ENCODE assay signal across 19 cellular contexts in the genomic region with DNA sequence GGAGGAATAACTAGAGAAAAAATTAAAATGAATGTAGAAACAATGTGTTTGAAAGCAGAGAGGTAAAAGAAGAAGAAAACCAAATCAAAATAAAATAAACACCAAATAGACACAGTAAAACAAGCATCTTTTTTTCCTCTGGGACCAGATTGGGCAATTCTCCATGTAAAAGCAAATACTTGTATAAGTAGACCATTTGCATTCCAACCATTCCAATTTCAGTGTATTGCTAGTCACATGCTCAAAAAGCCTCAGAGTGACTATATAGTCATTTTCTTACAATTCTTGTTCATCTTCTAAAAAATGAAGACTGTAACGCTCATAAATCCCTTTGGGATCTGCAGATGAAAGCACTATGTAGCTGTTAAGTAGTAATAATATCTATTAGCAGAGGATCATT.
DNase-seq lines count a peak whose midpoint lies in the region; ATAC-seq, FAIRE-seq and TF ChIP-seq lines count a peak whose summit lies in the region.
"Had no signal": no experiment of that assay in that cellular context is flagged by ENCODE, and none has a peak within 500 bp of the region (broad histone marks: within the 10 kb centered on the region; RNA-seq: fewer than 3 reads in every experiment).

No MANE protein-coding gene starts in this region.

- no peaks in the 10 kb centered on the region for H3K4me1 ChIP-seq in PC-3 (ENCODE audit: insufficient read depth, low read length)
- H3K4me1 ChIP-seq: BE2C, gastroesophageal sphincter had no signal

- no peak for TF ChIP-seq CTCF in cardiac fibroblast (IDR thresholded peaks at IDR 0.05; ENCODE audit: low read depth, low read length)
- no peak for TF ChIP-seq CTCF in PC-3 (conservative IDR thresholded peaks at IDR 0.05; ENCODE audit: low read depth, low read length)

- H3K36me3 ChIP-seq in PC-3 (ENCODE audit: low read depth, low read length): no peaks in the 10 kb centered on the region
- H3K36me3 ChIP-seq: BE2C, gastroesophageal sphincter had no signal

- CTCF ChIA-PET in PC-3 (lab: Charles Lee): no interaction called here

- POLR2A ChIA-PET in PC-3 (lab: Charles Lee; ENCODE audit: unreplicated experiment): no interaction called here

- no peak for FAIRE-seq in HTR-8/SVneo (lab: Jason Lieb, UNC)

- H3F3A ChIP-seq in PC-3 (ENCODE audit: low read length, unreplicated experiment): no peaks in the 10 kb centered on the region

- H3K79me2 ChIP-seq in PC-3 (ENCODE audit: low read length): no peaks in the 10 kb centered on the region

- no peaks in the 10 kb centered on the region for H3K27me3 ChIP-seq in PC-3 (ENCODE audit: low read length)
- H3K27me3 ChIP-seq: BE2C, gastroesophageal sphincter had no signal

- no peak overlapping the region for H3K9ac ChIP-seq in PC-3 (ENCODE audit: low read length)

- intact Hi-C loops in PC-3 (cut with micrococcal nuclease): no loop called here

- H4K20me1 ChIP-seq in PC-3 (ENCODE audit: low read length): no peaks in the 10 kb centered on the region

- no peaks in the 10 kb centered on the region for H3K9me3 ChIP-seq in PC-3 (ENCODE audit: low read length)
- H3K9me3 ChIP-seq: gastroesophageal sphincter had no signal

- H2AFZ ChIP-seq in PC-3 (ENCODE audit: low read length): no peak overlapping the region

- H3K27ac ChIP-seq in PC-3 (ENCODE audit: low read length): no peak overlapping the region
- H3K27ac ChIP-seq: gastroesophageal sphincter, VCaP had no signal

- no peaks in the 10 kb centered on the region for H3K9me2 ChIP-seq in PC-3 (replicated peaks; ENCODE audit: low read length)

- ATAC-seq in PC-3 (no peak), HG02885 (IDR thresholded peaks at IDR 0.05; ENCODE audit: poor library complexity, unreplicated experiment) (no peak)
- ATAC-seq: gastroesophageal sphincter; stimulated activated naive B cell treated with anti-CD40 and anti-IgM and Interleukin-4, amounts not matched to agents 10 μg/mL and 1 μg/mL and 100 μg/mL, for 72 hours had no signal

- DNase-seq in HTR-8/SVneo (ENCODE audit: insufficient read length, low spot score) (peak; percentile 2), cardiac fibroblast (ENCODE audit: low read depth in 2 of 2) (peak; percentile 10 to 84), glomerular visceral epithelial cell (ENCODE audit: extremely low spot score) (peak; percentile 2), stromal cell of bone marrow (ENCODE audit: low read depth) (peak; percentile 12), PC-3 (no peak), cortex of kidney (lab: John Stamatoyannopoulos, UW) (no peak)
- DNase-seq: activated CD4-positive, alpha-beta memory T cell treated with anti-CD3 and anti-CD28 coated beads for 36 hours; BE2C; endodermal cell; MM.1S; NCI-H146; NCI-H2171 treated with DMSO at 0.1 percent for 48 hours; OCI-M1; retina; SHP77 treated with DMSO at 0.1 percent for 48 hours; stimulated activated naive B cell treated with anti-CD40 and anti-IgM and Interleukin-4, amounts not matched to agents 10 μg/mL and 1 μg/mL and 100 μg/mL, for 72 hours had no signal

- no TSS peak for BruUV-seq in PC-3 (replicated peaks; lab: Mats Ljungman, UMichigan)

- H3K4me3 ChIP-seq in cardiac fibroblast (replicated peaks in 1 of 2; ENCODE audit: low read depth in 2 of 2, low read length in 2 of 2) (no peak overlapping the region), PC-3 (ENCODE audit: low read length) (no peak overlapping the region)
- H3K4me3 ChIP-seq: gastroesophageal sphincter had no signal

- no peak overlapping the region for H3K4me2 ChIP-seq in PC-3 (ENCODE audit: low read length)

Comparison
In these comparisons a context has a peak if more than half of its experiments do, and no peak if none do; other contexts are left out.
1. DNase-seq: peak in HTR-8/SVneo (single experiment), cardiac fibroblast (2 of 2), glomerular visceral epithelial cell (single experiment) and stromal cell of bone marrow (single experiment); none in PC-3 (single experiment) and cortex of kidney (single experiment).